ENCODE assay signal across 19 cellular contexts in the genomic region with DNA sequence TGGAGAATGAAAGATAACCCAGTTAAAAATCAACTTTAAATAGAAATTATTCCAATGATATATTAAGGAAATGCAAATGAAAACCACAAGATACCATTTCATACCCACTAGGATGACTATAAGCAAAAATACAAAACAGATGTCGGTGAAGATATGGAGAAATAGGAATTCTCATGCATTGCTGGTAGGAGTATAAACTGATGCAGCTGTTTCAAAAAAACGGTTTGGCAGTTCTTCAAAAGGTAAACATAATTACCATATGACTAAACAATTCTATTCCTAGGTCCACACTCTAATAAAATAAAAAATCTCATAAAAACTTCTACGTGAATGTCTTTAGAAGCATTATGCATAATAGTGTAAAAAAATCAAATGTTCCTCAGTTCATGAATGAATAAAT.
DNase-seq lines count a peak whose midpoint lies in the region; FAIRE-seq and TF ChIP-seq lines count a peak whose summit lies in the region.
"Had no signal": no experiment of that assay in that cellular context is flagged by ENCODE, and none has a peak within 500 bp of the region (broad histone marks: within the 10 kb centered on the region; RNA-seq: fewer than 3 reads in every experiment).

No MANE protein-coding gene starts in this region.

- in situ Hi-C loops in astrocyte of the spinal cord (cut with HindIII; ENCODE audit: low sequenced_read_pairs), result no loop called here

- TF ChIP-seq CTCF in D721Med (IDR thresholded peaks at IDR 0.05; ENCODE audit: insufficient read depth, missing control alignments) (no peak), astrocyte of the spinal cord (IDR thresholded peaks at IDR 0.05; ENCODE audit: low read depth, low read length) (no peak), foreskin fibroblast (IDR thresholded peaks at IDR 0.05; ENCODE audit: low read depth, low read length) (no peak)

- peak; percentile 63 for FAIRE-seq in D721Med (lab: Jason Lieb, UNC)
- FAIRE-seq: GM18507 had no signal

- H3K4me3 ChIP-seq in astrocyte of the spinal cord (ENCODE audit: low read depth, low read length) (no peak overlapping the region), foreskin fibroblast (ENCODE audit: low read depth in 1 of 2, low read length in 2 of 2) (no peak overlapping the region)
- H3K4me3 ChIP-seq: BLaER1, Peyer's patch had no signal

- DNase-seq in D721Med (ENCODE audit: insufficient read length, low spot score) (no peak), LHCN-M2 (ENCODE audit: low read depth) (peak; percentile 19), astrocyte of the spinal cord (ENCODE audit: low read depth, low spot score) (peak; percentile 38), foreskin fibroblast (peak; percentile 60 to 91), NCI-H526 treated with DMSO at 0.1 percent for 48 hours (lab: John Stamatoyannopoulos, UW) (no peak), NCI-H1092 treated with DMSO at 0.1 percent for 48 hours (lab: John Stamatoyannopoulos, UW) (no peak), medulla oblongata (ENCODE audit: extremely low spot score) (no peak)
- DNase-seq: CD8-positive, alpha-beta T cell; DMS79; HCEC 1CT; MV-4-11; NCI-H1417 treated with DMSO at 0.1 percent for 48 hours; NCI-H1930; NCI-H2171 treated with DMSO at 0.1 percent for 48 hours; NCI-H510A treated with DMSO at 0.1 percent for 48 hours; Peyer's patch; Right ventricle myocardium superior had no signal

Comparison
In these comparisons a context has a peak if more than half of its experiments do, and no peak if none do; other contexts are left out.
1. DNase-seq: peak in LHCN-M2 (single experiment), astrocyte of the spinal cord (single experiment) and foreskin fibroblast (2 of 2); none in D721Med (single experiment), NCI-H526 treated with DMSO at 0.1 percent for 48 hours (single experiment), NCI-H1092 treated with DMSO at 0.1 percent for 48 hours (single experiment) and medulla oblongata (single experiment).